Comparison of ENCODE assay signal across 1 cellular context in genomic region chr22:50582562-50583293, GRCh38.
TF ChIP-seq lines count a peak whose summit lies in the region.

A gene with protein sequence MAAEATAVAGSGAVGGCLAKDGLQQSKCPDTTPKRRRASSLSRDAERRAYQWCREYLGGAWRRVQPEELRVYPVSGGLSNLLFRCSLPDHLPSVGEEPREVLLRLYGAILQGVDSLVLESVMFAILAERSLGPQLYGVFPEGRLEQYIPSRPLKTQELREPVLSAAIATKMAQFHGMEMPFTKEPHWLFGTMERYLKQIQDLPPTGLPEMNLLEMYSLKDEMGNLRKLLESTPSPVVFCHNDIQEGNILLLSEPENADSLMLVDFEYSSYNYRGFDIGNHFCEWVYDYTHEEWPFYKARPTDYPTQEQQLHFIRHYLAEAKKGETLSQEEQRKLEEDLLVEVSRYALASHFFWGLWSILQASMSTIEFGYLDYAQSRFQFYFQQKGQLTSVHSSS (minus strand): TSS chr22:50582849. CDS start chr22:50582781, 68 bp downstream.

TF ChIP-seq in HEK293, 187 proteins besides CTCF, POLR2A, EP300 and RAD21 (continued from another document and continues in another):
- no peak for TF ChIP-seq REST (tag by site-specific recombination; IDR thresholded peaks at IDR 0.05)
- TF ChIP-seq ZNF660 (tag by site-specific recombination; IDR thresholded peaks at IDR 0.05), result peak; percentile 63
- TF ChIP-seq, protein P1, sequence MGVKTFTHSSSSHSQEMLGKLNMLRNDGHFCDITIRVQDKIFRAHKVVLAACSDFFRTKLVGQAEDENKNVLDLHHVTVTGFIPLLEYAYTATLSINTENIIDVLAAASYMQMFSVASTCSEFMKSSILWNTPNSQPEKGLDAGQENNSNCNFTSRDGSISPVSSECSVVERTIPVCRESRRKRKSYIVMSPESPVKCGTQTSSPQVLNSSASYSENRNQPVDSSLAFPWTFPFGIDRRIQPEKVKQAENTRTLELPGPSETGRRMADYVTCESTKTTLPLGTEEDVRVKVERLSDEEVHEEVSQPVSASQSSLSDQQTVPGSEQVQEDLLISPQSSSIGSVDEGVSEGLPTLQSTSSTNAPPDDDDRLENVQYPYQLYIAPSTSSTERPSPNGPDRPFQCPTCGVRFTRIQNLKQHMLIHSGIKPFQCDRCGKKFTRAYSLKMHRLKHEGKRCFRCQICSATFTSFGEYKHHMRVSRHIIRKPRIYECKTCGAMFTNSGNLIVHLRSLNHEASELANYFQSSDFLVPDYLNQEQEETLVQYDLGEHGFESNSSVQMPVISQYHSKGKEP (tag by site-specific recombination; IDR thresholded peaks at IDR 0.05), result no peak; the same call in 1 of the 2 replicates
- no peak for TF ChIP-seq ZNF302 (tag by site-specific recombination; IDR thresholded peaks at IDR 0.05; ENCODE audit: low read depth)
- TF ChIP-seq ZNF747 (tag by site-specific recombination; IDR thresholded peaks at IDR 0.05), result no peak
- no peak for TF ChIP-seq ZNF473 (tag by site-specific recombination; IDR thresholded peaks at IDR 0.05)
- TF ChIP-seq ZNF266 (tag by site-specific recombination; IDR thresholded peaks at IDR 0.05; ENCODE audit: low read depth), result no peak
- TF ChIP-seq ZNF202 (tag by site-specific recombination; IDR thresholded peaks at IDR 0.05; ENCODE audit: borderline replicate concordance), result no peak
- peak; percentile 75 for TF ChIP-seq ZBTB11 (tag by site-specific recombination; conservative IDR thresholded peaks at IDR 0.05; ENCODE audit: low read depth)
- TF ChIP-seq TSHZ1 (tag by site-specific recombination; IDR thresholded peaks at IDR 0.05; ENCODE audit: borderline replicate concordance), result no peak
- TF ChIP-seq ZNF571 (tag by site-specific recombination; IDR thresholded peaks at IDR 0.05), result no peak
- no peak for TF ChIP-seq ZNF701 (tag by site-specific recombination; IDR thresholded peaks at IDR 0.05)
- TF ChIP-seq ZNF10 (tag by site-specific recombination; IDR thresholded peaks at IDR 0.05), result peak; percentile 84; the same call in 1 of the 2 replicates
- TF ChIP-seq, protein P2, sequence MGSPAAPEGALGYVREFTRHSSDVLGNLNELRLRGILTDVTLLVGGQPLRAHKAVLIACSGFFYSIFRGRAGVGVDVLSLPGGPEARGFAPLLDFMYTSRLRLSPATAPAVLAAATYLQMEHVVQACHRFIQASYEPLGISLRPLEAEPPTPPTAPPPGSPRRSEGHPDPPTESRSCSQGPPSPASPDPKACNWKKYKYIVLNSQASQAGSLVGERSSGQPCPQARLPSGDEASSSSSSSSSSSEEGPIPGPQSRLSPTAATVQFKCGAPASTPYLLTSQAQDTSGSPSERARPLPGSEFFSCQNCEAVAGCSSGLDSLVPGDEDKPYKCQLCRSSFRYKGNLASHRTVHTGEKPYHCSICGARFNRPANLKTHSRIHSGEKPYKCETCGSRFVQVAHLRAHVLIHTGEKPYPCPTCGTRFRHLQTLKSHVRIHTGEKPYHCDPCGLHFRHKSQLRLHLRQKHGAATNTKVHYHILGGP (tag by site-specific recombination; IDR thresholded peaks at IDR 0.05), result no peak
- no peak for TF ChIP-seq ZNF18 (tag by site-specific recombination; IDR thresholded peaks at IDR 0.05)
- TF ChIP-seq, protein P3, sequence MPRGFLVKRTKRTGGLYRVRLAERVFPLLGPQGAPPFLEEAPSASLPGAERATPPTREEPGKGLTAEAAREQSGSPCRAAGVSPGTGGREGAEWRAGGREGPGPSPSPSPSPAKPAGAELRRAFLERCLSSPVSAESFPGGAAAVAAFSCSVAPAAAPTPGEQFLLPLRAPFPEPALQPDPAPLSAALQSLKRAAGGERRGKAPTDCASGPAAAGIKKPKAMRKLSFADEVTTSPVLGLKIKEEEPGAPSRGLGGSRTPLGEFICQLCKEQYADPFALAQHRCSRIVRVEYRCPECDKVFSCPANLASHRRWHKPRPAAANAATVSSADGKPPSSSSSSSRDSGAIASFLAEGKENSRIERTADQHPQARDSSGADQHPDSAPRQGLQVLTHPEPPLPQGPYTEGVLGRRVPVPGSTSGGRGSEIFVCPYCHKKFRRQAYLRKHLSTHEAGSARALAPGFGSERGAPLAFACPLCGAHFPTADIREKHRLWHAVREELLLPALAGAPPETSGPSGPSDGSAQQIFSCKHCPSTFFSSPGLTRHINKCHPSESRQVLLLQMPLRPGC (tag by site-specific recombination; IDR thresholded peaks at IDR 0.05), result peak; percentile 49
- TF ChIP-seq ZNF24 (tag by site-specific recombination; IDR thresholded peaks at IDR 0.05), result no peak
- no peak for TF ChIP-seq ZNF280C (tag by site-specific recombination; IDR thresholded peaks at IDR 0.05)
- TF ChIP-seq ZNF639 (tag by site-specific recombination; IDR thresholded peaks at IDR 0.05), result no peak
- TF ChIP-seq ZNF214 (tag by site-specific recombination; IDR thresholded peaks at IDR 0.05; ENCODE audit: borderline replicate concordance), result no peak
- TF ChIP-seq ZNF623 (tag by site-specific recombination; IDR thresholded peaks at IDR 0.05), result no peak
- TF ChIP-seq HOXA7 (CRISPR knock-in tag; IDR thresholded peaks at IDR 0.05; ENCODE audit: borderline replicate concordance), result no peak
- TF ChIP-seq ZNF549 (tag by site-specific recombination; IDR thresholded peaks at IDR 0.05), result no peak
